Comparison of ENCODE assay signal across 10 cellular contexts in the genomic region with DNA sequence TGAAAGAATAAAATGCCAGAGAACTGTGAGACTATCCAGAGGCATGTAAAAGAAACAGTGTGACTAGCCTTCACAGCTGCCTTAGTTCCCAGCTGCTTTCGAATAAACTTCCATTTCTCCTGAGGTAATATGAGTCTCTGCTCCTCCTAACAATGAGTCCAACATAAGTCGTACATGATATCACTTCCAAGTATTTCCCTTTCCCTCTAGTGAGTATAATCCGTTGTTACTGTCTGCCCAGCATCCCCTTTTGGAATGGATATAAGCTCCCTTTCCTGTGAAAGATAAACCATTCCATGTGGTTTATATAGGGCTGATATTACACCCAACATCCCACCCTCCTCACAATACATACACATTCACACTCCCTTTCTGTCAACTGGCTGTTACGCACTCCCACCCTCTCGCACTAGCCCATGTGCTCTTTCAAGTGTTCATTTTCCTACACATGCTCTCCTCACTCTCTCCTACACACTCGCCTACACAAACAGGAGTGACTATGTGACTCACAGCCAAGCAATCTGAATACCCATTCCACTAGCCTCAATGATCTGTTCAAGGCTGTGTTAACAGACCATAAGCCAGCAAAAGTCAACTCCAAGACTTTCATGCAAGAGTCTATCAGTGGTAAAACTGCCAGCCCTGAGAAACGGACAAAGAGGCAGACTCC. TPM values are rescaled to one million over a fixed set of nuclear protein-coding genes. Genes with fewer than 3 reads are reported as not detected.
DNase-seq lines count a peak whose midpoint lies in the region; ATAC-seq, FAIRE-seq and TF ChIP-seq lines count a peak whose summit lies in the region.
"Had no signal": no experiment of that assay in that cellular context is flagged by ENCODE, and none has a peak within 500 bp of the region (broad histone marks: within the 10 kb centered on the region; RNA-seq: fewer than 3 reads in every experiment).

No MANE protein-coding gene starts in this region.

- H3K27me3 ChIP-seq in GM23248 (replicated peaks; ENCODE audit: insufficient read depth) (no peaks in the 10 kb centered on the region), fibroblast of lung (ENCODE audit: control insufficient read depth, insufficient read depth, low read length) (no peaks in the 10 kb centered on the region), sigmoid colon (no peaks in the 10 kb centered on the region)
- H3K27me3 ChIP-seq: body of pancreas had no signal

- H2AFZ ChIP-seq in GM23248, result peak overlapping the region; percentile 15; the same call in 1 of the 2 replicates
- H2AFZ ChIP-seq in fibroblast of lung (ENCODE audit: low read length), result peak overlapping the region; percentile 15

- H3K9ac ChIP-seq in GM23248, result peak overlapping the region; percentile 48
- H3K9ac ChIP-seq in fibroblast of lung (ENCODE audit: insufficient read depth, low read length), result no peak overlapping the region

- peaks cover 22% of the 10 kb centered on the region for H3F3A ChIP-seq in GM23248 (ENCODE audit: insufficient read depth)

- TF ChIP-seq CTCF in fibroblast of lung (conservative IDR thresholded peaks at IDR 0.05 in 1 of 2, IDR thresholded peaks at IDR 0.05 in 1 of 2; ENCODE audit: low read depth in 1 of 2, low read length in 2 of 2) (no peak), sigmoid colon (IDR thresholded peaks at IDR 0.05) (no peak)

- peaks cover 43% of the 10 kb centered on the region for H3K4me1 ChIP-seq in GM23248 (ENCODE audit: insufficient read depth)
- no peaks in the 10 kb centered on the region for H3K4me1 ChIP-seq in fibroblast of lung (ENCODE audit: control insufficient read depth, extremely low read depth, insufficient read depth, low read length)
- peaks cover 0 to 58% (median 25%) of the 10 kb centered on the region in 4 donors for H3K4me1 ChIP-seq in sigmoid colon

- H4K20me1 ChIP-seq in GM23248 (ENCODE audit: insufficient read depth) (no peaks in the 10 kb centered on the region), fibroblast of lung (ENCODE audit: control insufficient read depth, extremely low read depth, insufficient read depth, low read length) (no peaks in the 10 kb centered on the region)

- no peak for TF ChIP-seq POLR2A in sigmoid colon (IDR thresholded peaks at IDR 0.05)

- 38 to 50% methylated on average over 7 of the region's 7 CpGs for WGBS in GM23248 (ENCODE audit: low coverage in 1 of 2, low lambda C conversion rate in 2 of 2, missing lambda C conversion rate in 2 of 2), 2 experiments
- 87 to 90% methylated on average over 7 of the region's 7 CpGs for WGBS in sigmoid colon, 2 donors

- no peaks in the 10 kb centered on the region for H3K9me2 ChIP-seq in GM23248 (ENCODE audit: insufficient read depth)

- H3K27ac ChIP-seq in GM23248 (peak overlapping the region; percentile 72), fibroblast of lung (ENCODE audit: insufficient read depth, low read length) (peak overlapping the region; percentile 67), sigmoid colon (peak overlapping the region in 1 of 4 donors; percentile 2)
- H3K27ac ChIP-seq: body of pancreas had no signal

- DNase-seq in GM23248, result peak; percentile 82
- DNase-seq in RCC 7860 (ENCODE audit: low spot score), result peak; percentile 36
- peak; percentile 60 to 97 for DNase-seq in fibroblast of lung (ENCODE audit: low read depth in 2 of 2)
- DNase-seq in renal cortical epithelial cell (ENCODE audit: low read depth), result peak; percentile 60
- no peak for DNase-seq in sigmoid colon
- no peak for DNase-seq in NCI-H510A (lab: John Stamatoyannopoulos, UW)
- DNase-seq: body of pancreas, MV-4-11 had no signal

- peak overlapping the region; percentile 74 for H3K4me2 ChIP-seq in GM23248 (ENCODE audit: unreplicated experiment)
- H3K4me2 ChIP-seq in fibroblast of lung (ENCODE audit: extremely low read depth, insufficient read depth, low read length), result peak overlapping the region; percentile 61

- ATAC-seq in GM19351 (IDR thresholded peaks at IDR 0.05; ENCODE audit: unreplicated experiment), result no peak
- ATAC-seq: body of pancreas; natural killer cell treated with Interleukin-12 subunit alpha and Interleukin-12 subunit beta and Interleukin-15 and Interleukin-18, amount 100 ng/mL, for 72 hours had no signal

- H3K36me3 ChIP-seq in GM23248 (ENCODE audit: low read depth), result peaks cover 10% of the 10 kb centered on the region; the same call in 1 of the 2 replicates
- H3K36me3 ChIP-seq in fibroblast of lung (ENCODE audit: control insufficient read depth, insufficient read depth, low read length), result peaks cover 2% of the 10 kb centered on the region
- peaks cover 0 to 24% (median 4%) of the 10 kb centered on the region in 4 donors for H3K36me3 ChIP-seq in sigmoid colon

- intact Hi-C loops in sigmoid colon (cut with DNase I), result loop anchor here (10.0 kb wide), 1 partner anchor 333 kb away; a partner anchor contains a TSS

- in situ Hi-C loops in GM23248 (cut with MboI), result no loop called here

- H3K79me2 ChIP-seq in GM23248 (ENCODE audit: insufficient read depth), result peaks cover 89% of the 10 kb centered on the region
- H3K79me2 ChIP-seq in fibroblast of lung (ENCODE audit: control insufficient read depth, insufficient read depth, low read length), result peaks cover 48% of the 10 kb centered on the region

- no peaks in the 10 kb centered on the region for H3K9me3 ChIP-seq in GM23248 (ENCODE audit: low read depth)
- H3K9me3 ChIP-seq in fibroblast of lung (ENCODE audit: control insufficient read depth, insufficient read depth, low read depth, low read length), result no peaks in the 10 kb centered on the region
- H3K9me3 ChIP-seq in sigmoid colon, result no peaks in the 10 kb centered on the region
- H3K9me3 ChIP-seq: body of pancreas had no signal

- no peak for TF ChIP-seq EP300 in sigmoid colon (IDR thresholded peaks at IDR 0.05)

- FAIRE-seq in RCC 7860 (lab: Jason Lieb, UNC), result no peak

- H3K4me3 ChIP-seq in GM23248 (peak overlapping the region; percentile 54), fibroblast of lung (replicated peaks in 1 of 4; ENCODE audit: control extremely low read depth in 1 of 4, insufficient read depth in 1 of 4, low read depth in 3 of 4, low read length in 4 of 4) (peak overlapping the region in 2 of 4 experiments; percentile 2 to 20), sigmoid colon (no peak overlapping the region)
- H3K4me3 ChIP-seq: body of pancreas had no signal

RNA-seq across cellular contexts. Expression of a gene that starts 5.0 kb away (rescaled TPM):
- 2.8 and 9.7 TPM in 2 replicates for total RNA-seq in GM23248 (2014; rRNA removed; shearing (Covaris generic))
- polyA plus RNA-seq in GM23248 (2016; fragmentation: Nextera tagmentation; extraction: Ambion mirVana) (4.5 and 6.2 TPM in 2 replicates), fibroblast of lung (5.2 and 6.6 TPM in 2 replicates), sigmoid colon (1 to 10 TPM; 4.6 to 5.6 (median 4.8) TPM)
- total RNA-seq in fibroblast of lung (6.7 and 8.8 TPM in 2 replicates), renal cortical epithelial cell (4.2 and 12.6 TPM in 2 replicates), sigmoid colon (10 to 100 TPM; 26.9 to 27.5 (median 27.2) TPM)
- polyA plus RNA-seq in fibroblast of lung (2012), result 6.0 and 7.0 TPM in 2 replicates
- polyA minus RNA-seq in fibroblast of lung (ENCODE audit: low replicate concordance), result 0.85 and 7.0 TPM in 2 replicates

Comparison
In these comparisons a context has a peak if more than half of its experiments do, and no peak if none do; other contexts are left out.
1. DNase-seq: peak in GM23248 (single experiment), RCC 7860 (single experiment), fibroblast of lung (2 of 2) and renal cortical epithelial cell (single experiment); none in sigmoid colon (single experiment) and NCI-H510A (single experiment).